ENCODE assay signal across 15 cellular contexts in genomic region chrX:8244301-8244700, GRCh38.
DNase-seq lines count a peak whose midpoint lies in the region; TF ChIP-seq lines count a peak whose summit lies in the region.
"Had no signal": no experiment of that assay in that cellular context is flagged by ENCODE, and none has a peak within 500 bp of the region (broad histone marks: within the 10 kb centered on the region; RNA-seq: fewer than 3 reads in every experiment).

No MANE protein-coding gene starts in this region.

- H2AFZ ChIP-seq in mammary epithelial cell (ENCODE audit: low read depth, low read length) (no peak overlapping the region), trophoblast cell (ENCODE audit: insufficient read depth, low read length, poor library complexity) (no peak overlapping the region)

- no peak for TF ChIP-seq CTCF in mammary epithelial cell (conservative IDR thresholded peaks at IDR 0.05 in 1 of 2, IDR thresholded peaks at IDR 0.05 in 1 of 2; ENCODE audit: extremely low read depth in 1 of 2, insufficient read depth in 1 of 2, low read depth in 1 of 2, low read length in 2 of 2)

- H3K4me1 ChIP-seq in mammary epithelial cell (ENCODE audit: insufficient read depth, low read length) (no peaks in the 10 kb centered on the region), trophoblast cell (ENCODE audit: control insufficient read depth in 1 of 2, insufficient read depth in 2 of 2, low read length in 2 of 2) (no peaks in the 10 kb centered on the region)
- H3K4me1 ChIP-seq: A549, Caco-2, HAP-1 had no signal

- no peak overlapping the region for H2AK5ac ChIP-seq in trophoblast cell (ENCODE audit: low read length)

- H2BK120ac ChIP-seq in trophoblast cell (ENCODE audit: insufficient read depth, low read length, poor library complexity) = no peak overlapping the region

- dilution Hi-C loops in mammary epithelial cell (cut with HindIII; ENCODE audit: low sequenced_read_pairs) = no loop called here

- no peaks in the 10 kb centered on the region for H3K79me1 ChIP-seq in trophoblast cell (ENCODE audit: low read length)

- DNase-seq in H4 (ENCODE audit: low spot score) (peak; percentile 10), amniotic epithelial cell (ENCODE audit: low read depth) (peak; percentile 60), mammary epithelial cell (peak; percentile 17), trophoblast cell (peak; percentile 59 to 79), NCI-H524 (lab: John Stamatoyannopoulos, UW) (no peak), dedifferentiated amniotic fluid mesenchymal stem cell (ENCODE audit: extremely low spot score) (no peak), HK-2 (ENCODE audit: unreplicated experiment) (no peak)
- DNase-seq: AML-193; Caco-2; CD4-positive, alpha-beta T cell had no signal

- H3K9ac ChIP-seq in mammary epithelial cell (ENCODE audit: insufficient read depth, low read length) (no peak overlapping the region), trophoblast cell (ENCODE audit: low read length) (no peak overlapping the region)

- no TSS peak for BruUV-seq in mammary epithelial cell (replicated peaks; lab: Mats Ljungman, UMichigan)

- no peak overlapping the region for H3K4ac ChIP-seq in trophoblast cell (ENCODE audit: low read depth, low read length)

- in situ Hi-C loops in mammary epithelial cell (cut with MboI; ENCODE audit: low sequenced_read_pairs in 2 of 2) = no loop called here

- H3K27me3 ChIP-seq in mammary epithelial cell (ENCODE audit: insufficient read depth, low read length) = no peaks in the 10 kb centered on the region
- no peaks in the 10 kb centered on the region for H3K27me3 ChIP-seq in trophoblast cell (ENCODE audit: insufficient read depth, low read length)

- H4K8ac ChIP-seq in trophoblast cell (ENCODE audit: low read depth, low read length) = no peak overlapping the region

- CTCF ChIA-PET in mammary epithelial cell (lab: Charles Lee; ENCODE audit: low non-redundant PET) = no interaction called here

- H3K4me3 ChIP-seq in mammary epithelial cell (replicated peaks in 1 of 3; ENCODE audit: insufficient read depth in 1 of 3, low read depth in 2 of 3, low read length in 3 of 3) = no peak overlapping the region
- H3K4me3 ChIP-seq in trophoblast cell (ENCODE audit: low read depth, low read length) = no peak overlapping the region
- H3K4me3 ChIP-seq: A549, HAP-1 had no signal

- H4K91ac ChIP-seq in trophoblast cell (ENCODE audit: low read depth, low read length) = no peak overlapping the region

- H2BK5ac ChIP-seq in trophoblast cell (ENCODE audit: low read depth, low read length, poor library complexity) = no peak overlapping the region

- H3K23ac ChIP-seq in trophoblast cell (ENCODE audit: low read length) = no peak overlapping the region

- 27% methylated on average over 6 of the region's 6 CpGs for WGBS in mammary epithelial cell (ENCODE audit: low coverage, missing lambda C conversion rate)
- no CpG with 5 or more reads among the region's 6 CpGs for WGBS in trophoblast cell (ENCODE audit: extremely low coverage, insufficient coverage, insufficient read length)

- no peak overlapping the region for H4K12ac ChIP-seq in trophoblast cell (ENCODE audit: low read depth, low read length)

- H3K27ac ChIP-seq in mammary epithelial cell (ENCODE audit: insufficient read depth, low read depth, low read length) (no peak overlapping the region), trophoblast cell (ENCODE audit: low read depth, low read length) (no peak overlapping the region)
- H3K27ac ChIP-seq: 22Rv1, A549, C4-2B, HL-60 had no signal

- no peak overlapping the region for H2BK12ac ChIP-seq in trophoblast cell (ENCODE audit: low read length)

- H3K14ac ChIP-seq in trophoblast cell (ENCODE audit: low read length) = no peak overlapping the region

- no peaks in the 10 kb centered on the region for H3K79me2 ChIP-seq in mammary epithelial cell (ENCODE audit: insufficient read depth, low read length)
- no peaks in the 10 kb centered on the region for H3K79me2 ChIP-seq in trophoblast cell (ENCODE audit: control insufficient read depth, insufficient read depth, low read length, poor library complexity)

- H3K4me2 ChIP-seq in mammary epithelial cell (ENCODE audit: insufficient read depth, low read depth, low read length) = no peak overlapping the region
- H3K4me2 ChIP-seq in trophoblast cell (ENCODE audit: low read length) = no peak overlapping the region
- H3K4me2 ChIP-seq: A549 had no signal

- intact Hi-C loops in mammary epithelial cell (cut with micrococcal nuclease) = no loop called here

- H4K20me1 ChIP-seq in mammary epithelial cell (ENCODE audit: insufficient read depth, low read length) = no peaks in the 10 kb centered on the region

- H3K36me3 ChIP-seq in mammary epithelial cell (ENCODE audit: insufficient read depth, low read length) (no peaks in the 10 kb centered on the region), trophoblast cell (ENCODE audit: control insufficient read depth in 1 of 2, insufficient read depth in 2 of 2, low read length in 2 of 2) (no peaks in the 10 kb centered on the region)
- H3K36me3 ChIP-seq: HAP-1 had no signal

- no peak overlapping the region for H3K18ac ChIP-seq in trophoblast cell (ENCODE audit: low read length)

- H3K9me3 ChIP-seq in mammary epithelial cell (replicated peaks; ENCODE audit: insufficient read depth, low read length) (peaks cover 18% of the 10 kb centered on the region), trophoblast cell (ENCODE audit: insufficient read depth, low read depth, low read length) (no peaks in the 10 kb centered on the region)
- H3K9me3 ChIP-seq: A549, Caco-2 had no signal

Comparison
In these comparisons a context has a peak if more than half of its experiments do, and no peak if none do; other contexts are left out.
1. DNase-seq: peak in H4 (single experiment), amniotic epithelial cell (single experiment), mammary epithelial cell (single experiment) and trophoblast cell (2 of 2); none in NCI-H524 (0 of 2), dedifferentiated amniotic fluid mesenchymal stem cell (single experiment) and HK-2 (single experiment).